ENCODE assay signal across 8 cellular contexts in the genomic region with DNA sequence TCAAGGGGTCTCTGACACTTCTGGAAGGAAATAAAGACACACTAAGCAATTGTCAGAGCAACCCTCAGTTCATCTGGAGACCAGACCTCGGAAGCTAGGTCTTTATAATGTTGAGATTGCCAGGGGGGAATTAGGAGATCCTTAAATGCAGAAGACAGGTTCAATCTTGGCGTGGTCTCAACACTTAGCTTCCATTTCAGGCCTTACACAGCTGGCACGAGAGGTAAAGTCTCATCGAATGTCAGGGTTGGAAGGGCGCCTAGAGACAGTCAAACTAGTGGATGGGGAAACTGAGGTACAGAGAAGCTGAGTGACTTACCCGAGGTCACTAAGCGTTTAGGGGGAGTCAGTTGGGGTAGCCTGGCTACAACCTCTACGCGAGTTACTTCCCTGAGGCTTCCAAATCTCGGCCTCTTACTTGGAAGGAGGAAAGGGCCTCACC.
A peak's percentile ranks its signal among the peaks of the same experiment; 100 is the strongest.
DNase-seq lines count a peak whose midpoint lies in the region; ATAC-seq and TF ChIP-seq lines count a peak whose summit lies in the region.

No MANE protein-coding gene starts in this region.

- TF ChIP-seq CTCF in C4-2B (conservative IDR thresholded peaks at IDR 0.05) (no peak), KMS-11 (conservative IDR thresholded peaks at IDR 0.05; ENCODE audit: low read depth, low read length) (no peak), coronary artery (IDR thresholded peaks at IDR 0.05) (no peak), nephron progenitor cell (IDR thresholded peaks at IDR 0.05) (no peak)

- DNase-seq in coronary artery (ENCODE audit: low spot score) (no peak), nephron progenitor cell (no peak), NCI-H2227 treated with DMSO at 0.1 percent for 48 hours (lab: John Stamatoyannopoulos, UW) (no peak)
- no peak for DNase-seq in stimulated activated CD4-positive, alpha-beta T cell treated with anti-CD3 and anti-CD28 coated beads, Interleukin-12 subunit alpha, Interleukin-12 subunit beta, amount 100 ng/mL, for 4 hours

- peak overlapping the region; percentile 88 for H3K4me2 ChIP-seq in KMS-11

- no peak overlapping the region for H3K4me3 ChIP-seq in KMS-11 (IDR thresholded peaks at IDR 0.05; ENCODE audit: insufficient read depth, low read depth, low read length)
- H3K4me3 ChIP-seq in coronary artery = peak overlapping the region; percentile 84

- H3K4me1 Mint-ChIP-seq in nephron progenitor cell = peaks cover 44% of the 10 kb centered on the region

- H3K27ac Mint-ChIP-seq in nephron progenitor cell = no peak overlapping the region

- ATAC-seq in GM18519 (IDR thresholded peaks at IDR 0.05; ENCODE audit: low FRiP score, unreplicated experiment) = no peak
- no peak for ATAC-seq in HG02885 (IDR thresholded peaks at IDR 0.05; ENCODE audit: poor library complexity, unreplicated experiment)

- no peaks in the 10 kb centered on the region for H3K27me3 ChIP-seq in KMS-11 (ENCODE audit: insufficient read depth, low read depth)

- H3K9me3 Mint-ChIP-seq in nephron progenitor cell = no peaks in the 10 kb centered on the region

- H4K20me1 ChIP-seq in KMS-11 (ENCODE audit: insufficient read depth) = no peaks in the 10 kb centered on the region

- H3K9ac ChIP-seq in KMS-11 = peak overlapping the region; percentile 68; the same call in 1 of the 2 replicates

- no peaks in the 10 kb centered on the region for H3K36me3 ChIP-seq in KMS-11 (ENCODE audit: insufficient read depth)

- H3K27me3 Mint-ChIP-seq in nephron progenitor cell (ENCODE audit: low read depth, poor library complexity) = peaks cover 4% of the 10 kb centered on the region

- peak overlapping the region; percentile 68 for H3K4me3 Mint-ChIP-seq in nephron progenitor cell

- peak overlapping the region; percentile 18; the same call in 1 of the 2 replicates for H2AFZ ChIP-seq in KMS-11 (ENCODE audit: low read depth)

- H3K4me1 ChIP-seq in KMS-11 (ENCODE audit: low read depth, poor library complexity, severe bottlenecking) = peaks cover 26% of the 10 kb centered on the region

- H3K36me3 Mint-ChIP-seq in nephron progenitor cell (ENCODE audit: low read depth) = no peaks in the 10 kb centered on the region

- peak overlapping the region; percentile 74 for H3K27ac ChIP-seq in C4-2B
- peak overlapping the region; percentile 19; the same call in 1 of the 2 replicates for H3K27ac ChIP-seq in KMS-11
- H3K27ac ChIP-seq in coronary artery = peak overlapping the region; percentile 9 to 44

- peaks cover 32% of the 10 kb centered on the region; the same call in 1 of the 2 replicates for H3K79me2 ChIP-seq in KMS-11 (ENCODE audit: insufficient read depth, low read depth)

Comparison
In these comparisons a context has a peak if more than half of its experiments do, and no peak if none do; other contexts are left out.
1. H3K27ac ChIP-seq: peak in every context shown above with its lines; median percentile 74 in C4-2B; 26 in coronary artery; 19 in KMS-11.